1 cellular context compared by ENCODE assay signal in the genomic region with DNA sequence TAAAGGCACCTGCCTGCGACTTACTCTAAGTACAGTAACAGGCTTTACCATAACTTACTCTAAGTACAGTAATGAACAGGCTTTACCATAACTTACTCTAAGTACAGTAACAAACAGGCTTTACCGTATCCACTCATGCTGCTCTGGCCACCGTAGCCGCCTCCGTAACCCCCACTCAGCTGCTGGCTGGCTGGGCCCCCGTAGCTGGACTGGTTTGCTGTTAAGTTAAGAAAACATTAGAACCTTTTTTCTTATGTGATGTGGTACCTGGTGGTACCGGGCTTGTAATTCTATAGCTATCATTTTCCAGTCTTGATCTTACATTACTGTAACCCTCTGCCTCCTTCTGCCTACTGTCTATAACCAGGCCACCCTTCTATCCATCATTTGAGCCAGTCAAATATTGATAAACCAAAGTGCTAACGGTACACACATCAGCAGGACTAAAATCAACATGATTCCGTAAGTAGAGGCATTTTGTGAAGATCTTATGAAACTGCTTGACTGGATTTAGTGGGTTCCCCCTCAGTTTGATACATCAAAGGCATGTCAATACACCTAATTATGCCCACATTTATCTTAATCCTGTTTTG.
A peak's percentile ranks its signal among the peaks of the same experiment; 100 is the strongest.
TF ChIP-seq lines count a peak whose summit lies in the region.

No MANE protein-coding gene starts in this region.

TF ChIP-seq in HEK293, 187 proteins besides CTCF, POLR2A, EP300 and RAD21 (continued from another document):
- TF ChIP-seq ZNF600 (tag by site-specific recombination; IDR thresholded peaks at IDR 0.05) (peak; percentile 35; the same call in 1 of the 2 replicates), ZFHX2 (tag by site-specific recombination; conservative IDR thresholded peaks at IDR 0.05) (peak; percentile 22; the same call in 1 of the 2 replicates)
